Comparison of ENCODE assay signal across 8 cellular contexts in the genomic region with DNA sequence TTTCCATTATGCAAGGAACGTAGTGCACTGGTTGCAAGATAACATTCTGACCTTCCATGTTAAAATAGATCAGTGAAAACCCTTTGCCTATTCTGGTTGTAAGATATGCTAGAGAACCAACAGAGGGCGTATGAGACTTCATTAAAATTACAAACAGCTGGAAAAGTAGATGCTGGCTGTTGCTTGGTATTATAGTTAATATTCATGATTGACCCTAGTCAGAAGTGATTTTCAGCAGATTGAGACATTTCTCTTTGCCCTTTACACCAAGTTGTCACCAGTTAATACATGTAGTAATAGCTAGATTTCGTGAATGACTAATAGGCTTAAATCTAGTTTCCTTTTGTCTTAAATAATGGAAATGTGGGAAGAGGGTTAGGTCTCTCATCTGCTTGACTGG. TPM values are rescaled to one million over a fixed set of nuclear protein-coding genes. Genes with fewer than 3 reads are reported as not detected.
A peak's percentile ranks its signal among the peaks of the same experiment; 100 is the strongest.
DNase-seq lines count a peak whose midpoint lies in the region; ATAC-seq, FAIRE-seq and TF ChIP-seq lines count a peak whose summit lies in the region.

No MANE protein-coding gene starts in this region.

- peaks cover 78% of the 10 kb centered on the region for H3K36me3 Mint-ChIP-seq in WTC11

- H3K4me1 ChIP-seq in left ventricle myocardium inferior, result peaks cover 48% of the 10 kb centered on the region

- no peak for FAIRE-seq in RCC 7860 (lab: Jason Lieb, UNC)

- CTCF ChIA-PET in WTC11 (lab: Charles Lee), result interaction anchor here (1.0 to 2.0 kb wide), 2 partner anchors 13 kb away, joined by 4 to 7 read pairs; a partner anchor contains a TSS

- no peak for ATAC-seq in WTC11
- ATAC-seq in HG02798 (IDR thresholded peaks at IDR 0.05; ENCODE audit: poor library complexity, unreplicated experiment), result no peak
- ATAC-seq in GM19397 (IDR thresholded peaks at IDR 0.05; ENCODE audit: unreplicated experiment), result no peak

- peak; percentile 24 for TF ChIP-seq CTCF in GM13977 (IDR thresholded peaks at IDR 0.05; ENCODE audit: extremely low read depth, insufficient read depth, missing control alignments)
- TF ChIP-seq CTCF in WTC11 (IDR thresholded peaks at IDR 0.05), result no peak
- TF ChIP-seq CTCF in left ventricle myocardium inferior (IDR thresholded peaks at IDR 0.05; ENCODE audit: borderline replicate concordance), result peak; percentile 58

- no peaks in the 10 kb centered on the region for H3K27me3 Mint-ChIP-seq in WTC11 (ENCODE audit: low read depth)

- H3K27me3 ChIP-seq in left ventricle myocardium inferior (ENCODE audit: low read depth), result no peaks in the 10 kb centered on the region

- H3K4me3 ChIP-seq in left ventricle myocardium inferior, result no peak overlapping the region

- DNase-seq in AG20443 (ENCODE audit: low spot score), result peak; percentile 33
- no peak for DNase-seq in GM13977 (ENCODE audit: low spot score)
- DNase-seq in WTC11 (ENCODE audit: low spot score), result no peak
- DNase-seq in left ventricle myocardium inferior, result no peak
- DNase-seq in RCC 7860 (ENCODE audit: low spot score), result no peak
- DNase-seq in NCI-H187 (lab: John Stamatoyannopoulos, UW), result no peak

- 0 out of 2 replicates have a peak overlapping the region, but pooled peaks have one; percentile 10 for H3K4me3 Mint-ChIP-seq in WTC11

- peaks cover 4% of the 10 kb centered on the region; the same call in 1 of the 2 replicates for H3K9me3 Mint-ChIP-seq in WTC11

- H3K27ac Mint-ChIP-seq in WTC11, result no peak overlapping the region; the same call in 1 of the 2 replicates

- H3K4me1 Mint-ChIP-seq in WTC11, result peaks cover 29% of the 10 kb centered on the region

- intact Hi-C loops in left ventricle myocardium inferior (cut with micrococcal nuclease), result no loop called here

- H3K9me3 ChIP-seq in left ventricle myocardium inferior (replicated peaks), result no peaks in the 10 kb centered on the region

- H3K36me3 ChIP-seq in left ventricle myocardium inferior, result peaks cover 69% of the 10 kb centered on the region

- POLR2A ChIA-PET in WTC11 (lab: Charles Lee), result interaction anchor here (1.0 kb wide), 1 partner anchor 9 kb away, joined by 4 read pairs; no protein-coding TSS in a partner anchor

- H3K27ac ChIP-seq in left ventricle myocardium inferior (replicated peaks), result no peak overlapping the region

- in situ Hi-C loops in GM13977 (cut with MboI; ENCODE audit: low pct_unique_long_range_greater_than_20kb, low sequenced_read_pairs, unreplicated experiment), result loop anchor here (25.0 kb wide), 1 partner anchor 632 kb away; no protein-coding TSS in a partner anchor

TF ChIP-seq in WTC11, 78 proteins besides CTCF, POLR2A, EP300 and RAD21:
- TF ChIP-seq RELA (CRISPR knock-in tag; IDR thresholded peaks at IDR 0.05; ENCODE audit: borderline replicate concordance) (no peak), TP53 (CRISPR knock-in tag; IDR thresholded peaks at IDR 0.05) (no peak), ELF4 (CRISPR knock-in tag; IDR thresholded peaks at IDR 0.05; ENCODE audit: low read depth) (no peak), NR2C2 (CRISPR knock-in tag; IDR thresholded peaks at IDR 0.05) (no peak), TEAD1 (CRISPR knock-in tag; IDR thresholded peaks at IDR 0.05) (no peak), EMX1 (CRISPR knock-in tag; IDR thresholded peaks at IDR 0.05) (no peak), ZNF423 (CRISPR knock-in tag; IDR thresholded peaks at IDR 0.05) (no peak)
- TF ChIP-seq, protein P1, sequence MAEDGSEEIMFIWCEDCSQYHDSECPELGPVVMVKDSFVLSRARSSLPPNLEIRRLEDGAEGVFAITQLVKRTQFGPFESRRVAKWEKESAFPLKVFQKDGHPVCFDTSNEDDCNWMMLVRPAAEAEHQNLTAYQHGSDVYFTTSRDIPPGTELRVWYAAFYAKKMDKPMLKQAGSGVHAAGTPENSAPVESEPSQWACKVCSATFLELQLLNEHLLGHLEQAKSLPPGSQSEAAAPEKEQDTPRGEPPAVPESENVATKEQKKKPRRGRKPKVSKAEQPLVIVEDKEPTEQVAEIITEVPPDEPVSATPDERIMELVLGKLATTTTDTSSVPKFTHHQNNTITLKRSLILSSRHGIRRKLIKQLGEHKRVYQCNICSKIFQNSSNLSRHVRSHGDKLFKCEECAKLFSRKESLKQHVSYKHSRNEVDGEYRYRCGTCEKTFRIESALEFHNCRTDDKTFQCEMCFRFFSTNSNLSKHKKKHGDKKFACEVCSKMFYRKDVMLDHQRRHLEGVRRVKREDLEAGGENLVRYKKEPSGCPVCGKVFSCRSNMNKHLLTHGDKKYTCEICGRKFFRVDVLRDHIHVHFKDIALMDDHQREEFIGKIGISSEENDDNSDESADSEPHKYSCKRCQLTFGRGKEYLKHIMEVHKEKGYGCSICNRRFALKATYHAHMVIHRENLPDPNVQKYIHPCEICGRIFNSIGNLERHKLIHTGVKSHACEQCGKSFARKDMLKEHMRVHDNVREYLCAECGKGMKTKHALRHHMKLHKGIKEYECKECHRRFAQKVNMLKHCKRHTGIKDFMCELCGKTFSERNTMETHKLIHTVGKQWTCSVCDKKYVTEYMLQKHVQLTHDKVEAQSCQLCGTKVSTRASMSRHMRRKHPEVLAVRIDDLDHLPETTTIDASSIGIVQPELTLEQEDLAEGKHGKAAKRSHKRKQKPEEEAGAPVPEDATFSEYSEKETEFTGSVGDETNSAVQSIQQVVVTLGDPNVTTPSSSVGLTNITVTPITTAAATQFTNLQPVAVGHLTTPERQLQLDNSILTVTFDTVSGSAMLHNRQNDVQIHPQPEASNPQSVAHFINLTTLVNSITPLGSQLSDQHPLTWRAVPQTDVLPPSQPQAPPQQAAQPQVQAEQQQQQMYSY (CRISPR knock-in tag; IDR thresholded peaks at IDR 0.05), result no peak
- TF ChIP-seq, protein P2, sequence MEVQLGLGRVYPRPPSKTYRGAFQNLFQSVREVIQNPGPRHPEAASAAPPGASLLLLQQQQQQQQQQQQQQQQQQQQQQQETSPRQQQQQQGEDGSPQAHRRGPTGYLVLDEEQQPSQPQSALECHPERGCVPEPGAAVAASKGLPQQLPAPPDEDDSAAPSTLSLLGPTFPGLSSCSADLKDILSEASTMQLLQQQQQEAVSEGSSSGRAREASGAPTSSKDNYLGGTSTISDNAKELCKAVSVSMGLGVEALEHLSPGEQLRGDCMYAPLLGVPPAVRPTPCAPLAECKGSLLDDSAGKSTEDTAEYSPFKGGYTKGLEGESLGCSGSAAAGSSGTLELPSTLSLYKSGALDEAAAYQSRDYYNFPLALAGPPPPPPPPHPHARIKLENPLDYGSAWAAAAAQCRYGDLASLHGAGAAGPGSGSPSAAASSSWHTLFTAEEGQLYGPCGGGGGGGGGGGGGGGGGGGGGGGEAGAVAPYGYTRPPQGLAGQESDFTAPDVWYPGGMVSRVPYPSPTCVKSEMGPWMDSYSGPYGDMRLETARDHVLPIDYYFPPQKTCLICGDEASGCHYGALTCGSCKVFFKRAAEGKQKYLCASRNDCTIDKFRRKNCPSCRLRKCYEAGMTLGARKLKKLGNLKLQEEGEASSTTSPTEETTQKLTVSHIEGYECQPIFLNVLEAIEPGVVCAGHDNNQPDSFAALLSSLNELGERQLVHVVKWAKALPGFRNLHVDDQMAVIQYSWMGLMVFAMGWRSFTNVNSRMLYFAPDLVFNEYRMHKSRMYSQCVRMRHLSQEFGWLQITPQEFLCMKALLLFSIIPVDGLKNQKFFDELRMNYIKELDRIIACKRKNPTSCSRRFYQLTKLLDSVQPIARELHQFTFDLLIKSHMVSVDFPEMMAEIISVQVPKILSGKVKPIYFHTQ (CRISPR knock-in tag; IDR thresholded peaks at IDR 0.05), result no peak
- TF ChIP-seq, protein P3, sequence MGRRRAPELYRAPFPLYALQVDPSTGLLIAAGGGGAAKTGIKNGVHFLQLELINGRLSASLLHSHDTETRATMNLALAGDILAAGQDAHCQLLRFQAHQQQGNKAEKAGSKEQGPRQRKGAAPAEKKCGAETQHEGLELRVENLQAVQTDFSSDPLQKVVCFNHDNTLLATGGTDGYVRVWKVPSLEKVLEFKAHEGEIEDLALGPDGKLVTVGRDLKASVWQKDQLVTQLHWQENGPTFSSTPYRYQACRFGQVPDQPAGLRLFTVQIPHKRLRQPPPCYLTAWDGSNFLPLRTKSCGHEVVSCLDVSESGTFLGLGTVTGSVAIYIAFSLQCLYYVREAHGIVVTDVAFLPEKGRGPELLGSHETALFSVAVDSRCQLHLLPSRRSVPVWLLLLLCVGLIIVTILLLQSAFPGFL (CRISPR knock-in tag; IDR thresholded peaks at IDR 0.05; ENCODE audit: borderline replicate concordance), result no peak
- TF ChIP-seq, protein P4, sequence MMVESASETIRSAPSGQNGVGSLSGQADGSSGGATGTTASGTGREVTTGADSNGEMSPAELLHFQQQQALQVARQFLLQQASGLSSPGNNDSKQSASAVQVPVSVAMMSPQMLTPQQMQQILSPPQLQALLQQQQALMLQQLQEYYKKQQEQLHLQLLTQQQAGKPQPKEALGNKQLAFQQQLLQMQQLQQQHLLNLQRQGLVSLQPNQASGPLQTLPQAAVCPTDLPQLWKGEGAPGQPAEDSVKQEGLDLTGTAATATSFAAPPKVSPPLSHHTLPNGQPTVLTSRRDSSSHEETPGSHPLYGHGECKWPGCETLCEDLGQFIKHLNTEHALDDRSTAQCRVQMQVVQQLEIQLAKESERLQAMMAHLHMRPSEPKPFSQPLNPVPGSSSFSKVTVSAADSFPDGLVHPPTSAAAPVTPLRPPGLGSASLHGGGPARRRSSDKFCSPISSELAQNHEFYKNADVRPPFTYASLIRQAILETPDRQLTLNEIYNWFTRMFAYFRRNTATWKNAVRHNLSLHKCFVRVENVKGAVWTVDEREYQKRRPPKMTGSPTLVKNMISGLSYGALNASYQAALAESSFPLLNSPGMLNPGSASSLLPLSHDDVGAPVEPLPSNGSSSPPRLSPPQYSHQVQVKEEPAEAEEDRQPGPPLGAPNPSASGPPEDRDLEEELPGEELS (CRISPR knock-in tag; IDR thresholded peaks at IDR 0.05), result no peak
- TF ChIP-seq, protein P5, sequence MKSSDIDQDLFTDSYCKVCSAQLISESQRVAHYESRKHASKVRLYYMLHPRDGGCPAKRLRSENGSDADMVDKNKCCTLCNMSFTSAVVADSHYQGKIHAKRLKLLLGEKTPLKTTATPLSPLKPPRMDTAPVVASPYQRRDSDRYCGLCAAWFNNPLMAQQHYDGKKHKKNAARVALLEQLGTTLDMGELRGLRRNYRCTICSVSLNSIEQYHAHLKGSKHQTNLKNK (CRISPR knock-in tag; IDR thresholded peaks at IDR 0.05), result no peak

RNA-seq across cellular contexts. Expression of a gene that starts 13.8 kb away (rescaled TPM):
- total RNA-seq in WTC11 (2021), result 0.72 to 1.4 TPM (median 0.87 TPM) in 3 replicates
- 30.4 TPM for total RNA-seq in left ventricle myocardium inferior

RNA-seq across cellular contexts. Expression of a gene that starts 18.0 kb away (rescaled TPM):
- total RNA-seq in WTC11 (2021) (3,469 to 3,530 TPM (median 3,528 TPM) in 3 replicates), left ventricle myocardium inferior (389 TPM)

Comparison
In these comparisons a context has a peak if more than half of its experiments do, and no peak if none do; other contexts are left out.
1. RNA of a gene that starts 13.8 kb away (total RNA-seq): 30.4 TPM in left ventricle myocardium inferior (single experiment); 0.72 to 1.4 TPM in WTC11; every median in the first group is over 10 times any median in the second.